1 cellular context compared by ENCODE assay signal in the genomic region with DNA sequence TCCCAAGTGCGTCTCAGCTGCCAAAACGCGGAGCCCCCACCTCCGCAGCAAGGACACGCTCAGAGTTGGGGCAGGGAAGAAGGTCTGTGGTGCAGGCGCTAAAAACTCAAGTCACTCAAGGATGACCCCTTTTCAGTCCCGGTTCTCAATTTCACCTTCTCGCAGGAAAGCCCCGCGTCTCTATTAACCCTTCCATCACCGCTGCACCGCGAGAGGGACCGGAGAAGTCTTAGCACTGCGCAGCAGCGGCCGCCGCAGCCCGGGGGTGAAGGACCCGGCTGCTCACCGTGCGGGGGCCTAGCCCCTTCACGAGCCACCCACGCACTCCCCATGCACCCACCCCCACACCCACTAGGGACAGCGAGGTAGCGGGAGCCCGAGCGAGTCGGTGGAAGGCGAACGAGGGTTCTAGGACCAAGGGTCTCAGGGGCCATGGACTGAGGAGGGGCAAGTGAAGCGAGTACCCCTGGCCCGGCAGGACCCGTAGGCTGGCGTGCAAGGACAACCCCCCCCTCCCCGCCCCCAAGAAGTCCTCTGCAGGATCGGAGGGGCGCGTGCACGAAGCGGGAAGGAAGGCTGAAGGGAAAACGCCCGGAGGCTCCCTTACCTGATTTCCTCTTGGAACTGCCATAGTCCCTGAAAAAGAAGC.
A peak's percentile ranks its signal among the peaks of the same experiment; 100 is the strongest.
TF ChIP-seq lines count a peak whose summit lies in the region.

No MANE protein-coding gene starts in this region.

TF ChIP-seq in GM12878, 131 proteins besides CTCF, POLR2A, EP300 and RAD21 (continued from another document and continues in another):
- TF ChIP-seq SIX5 (IDR thresholded peaks at IDR 0.05; ENCODE audit: low read depth, low read length, severe bottlenecking) (no peak), ZZZ3 (IDR thresholded peaks at IDR 0.05; ENCODE audit: control insufficient read depth, insufficient read length, low read depth) (no peak), PAX5 (IDR thresholded peaks at IDR 0.05; ENCODE audit: borderline replicate concordance, low read depth, low read length) (peak; percentile 95), YY1 (IDR thresholded peaks at IDR 0.05; ENCODE audit: low read depth, low read length) (0 out of 2 replicates have a peak, but pooled peaks have one; percentile 21), NFIC (IDR thresholded peaks at IDR 0.05; ENCODE audit: low read depth, low read length) (no peak), NKRF (conservative IDR thresholded peaks at IDR 0.05) (0 out of 2 replicates have a peak, but pooled peaks have one; percentile 51), SMARCA5 (IDR thresholded peaks at IDR 0.05) (no peak), SUZ12 (IDR thresholded peaks at IDR 0.05; ENCODE audit: unreplicated experiment) (no peak), CBFB (IDR thresholded peaks at IDR 0.05; ENCODE audit: low read depth) (no peak; the same call in 1 of the 2 replicates), RELA (IDR thresholded peaks at IDR 0.05; ENCODE audit: borderline replicate concordance, partially characterized antibody) (peak; percentile 64), ATF3 (IDR thresholded peaks at IDR 0.05; ENCODE audit: borderline replicate concordance, extremely low read depth, low read depth, low read length) (no peak), POLR2AphosphoS2 (IDR thresholded peaks at IDR 0.05; ENCODE audit: low read depth, low read length) (no peak), SREBF1 (IDR thresholded peaks at IDR 0.05; ENCODE audit: low read length) (no peak), CBX3 (IDR thresholded peaks at IDR 0.05; ENCODE audit: borderline replicate concordance, low read depth) (no peak), EED (IDR thresholded peaks at IDR 0.05; ENCODE audit: low read depth) (peak; percentile 41; the same call in 1 of the 2 replicates), IKZF1 (conservative IDR thresholded peaks at IDR 0.05) (peak; percentile 83), CBX5 (IDR thresholded peaks at IDR 0.05; ENCODE audit: low read depth) (no peak), CUX1 (IDR thresholded peaks at IDR 0.05; ENCODE audit: insufficient replicate concordance, low read depth, low read length) (no peak), SREBF2 (IDR thresholded peaks at IDR 0.05; ENCODE audit: low read length) (no peak), MTA3 (IDR thresholded peaks at IDR 0.05; ENCODE audit: borderline replicate concordance, low read length) (no peak; the same call in 1 of the 2 replicates), NRF1 (conservative IDR thresholded peaks at IDR 0.05; ENCODE audit: low read depth, low read length) (no peak), NFXL1 (IDR thresholded peaks at IDR 0.05; ENCODE audit: borderline replicate concordance) (no peak), CHD2 (IDR thresholded peaks at IDR 0.05; ENCODE audit: borderline replicate concordance, low read depth, low read length) (0 out of 2 replicates have a peak, but pooled peaks have one; percentile 6), NFYA (IDR thresholded peaks at IDR 0.05; ENCODE audit: borderline replicate concordance, low read depth, low read length) (no peak), SMAD1 (IDR thresholded peaks at IDR 0.05; ENCODE audit: low read depth, partially characterized antibody) (no peak), IRF4 (IDR thresholded peaks at IDR 0.05; ENCODE audit: low read depth, low read length) (peak; percentile 36; the same call in 1 of the 2 replicates), FOS (IDR thresholded peaks at IDR 0.05; ENCODE audit: borderline replicate concordance, extremely low read depth, insufficient read length) (no peak), ZNF24 (IDR thresholded peaks at IDR 0.05) (no peak), TCF3 (IDR thresholded peaks at IDR 0.05; ENCODE audit: borderline replicate concordance, insufficient read depth, low read depth, low read length) (no peak), MTA2 (IDR thresholded peaks at IDR 0.05; ENCODE audit: low read depth) (peak; percentile 78), CHD4 (IDR thresholded peaks at IDR 0.05) (no peak), RBBP5 (conservative IDR thresholded peaks at IDR 0.05) (no peak), ETV6 (conservative IDR thresholded peaks at IDR 0.05 in 1 of 2, IDR thresholded peaks at IDR 0.05 in 1 of 2; ENCODE audit: borderline replicate concordance in 1 of 2, low read depth in 1 of 2) (no peak), SP1 (IDR thresholded peaks at IDR 0.05; ENCODE audit: low read depth, low read length) (peak; percentile 19), ZBED1 (IDR thresholded peaks at IDR 0.05; ENCODE audit: borderline replicate concordance) (no peak)
- TF ChIP-seq, protein P1, sequence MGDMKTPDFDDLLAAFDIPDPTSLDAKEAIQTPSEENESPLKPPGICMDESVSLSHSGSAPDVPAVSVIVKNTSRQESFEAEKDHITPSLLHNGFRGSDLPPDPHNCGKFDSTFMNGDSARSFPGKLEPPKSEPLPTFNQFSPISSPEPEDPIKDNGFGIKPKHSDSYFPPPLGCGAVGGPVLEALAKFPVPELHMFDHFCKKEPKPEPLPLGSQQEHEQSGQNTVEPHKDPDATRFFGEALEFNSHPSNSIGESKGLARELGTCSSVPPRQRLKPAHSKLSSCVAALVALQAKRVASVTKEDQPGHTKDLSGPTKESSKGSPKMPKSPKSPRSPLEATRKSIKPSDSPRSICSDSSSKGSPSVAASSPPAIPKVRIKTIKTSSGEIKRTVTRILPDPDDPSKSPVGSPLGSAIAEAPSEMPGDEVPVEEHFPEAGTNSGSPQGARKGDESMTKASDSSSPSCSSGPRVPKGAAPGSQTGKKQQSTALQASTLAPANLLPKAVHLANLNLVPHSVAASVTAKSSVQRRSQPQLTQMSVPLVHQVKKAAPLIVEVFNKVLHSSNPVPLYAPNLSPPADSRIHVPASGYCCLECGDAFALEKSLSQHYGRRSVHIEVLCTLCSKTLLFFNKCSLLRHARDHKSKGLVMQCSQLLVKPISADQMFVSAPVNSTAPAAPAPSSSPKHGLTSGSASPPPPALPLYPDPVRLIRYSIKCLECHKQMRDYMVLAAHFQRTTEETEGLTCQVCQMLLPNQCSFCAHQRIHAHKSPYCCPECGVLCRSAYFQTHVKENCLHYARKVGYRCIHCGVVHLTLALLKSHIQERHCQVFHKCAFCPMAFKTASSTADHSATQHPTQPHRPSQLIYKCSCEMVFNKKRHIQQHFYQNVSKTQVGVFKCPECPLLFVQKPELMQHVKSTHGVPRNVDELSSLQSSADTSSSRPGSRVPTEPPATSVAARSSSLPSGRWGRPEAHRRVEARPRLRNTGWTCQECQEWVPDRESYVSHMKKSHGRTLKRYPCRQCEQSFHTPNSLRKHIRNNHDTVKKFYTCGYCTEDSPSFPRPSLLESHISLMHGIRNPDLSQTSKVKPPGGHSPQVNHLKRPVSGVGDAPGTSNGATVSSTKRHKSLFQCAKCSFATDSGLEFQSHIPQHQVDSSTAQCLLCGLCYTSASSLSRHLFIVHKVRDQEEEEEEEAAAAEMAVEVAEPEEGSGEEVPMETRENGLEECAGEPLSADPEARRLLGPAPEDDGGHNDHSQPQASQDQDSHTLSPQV (IDR thresholded peaks at IDR 0.05) = no peak
- TF ChIP-seq, protein P2, sequence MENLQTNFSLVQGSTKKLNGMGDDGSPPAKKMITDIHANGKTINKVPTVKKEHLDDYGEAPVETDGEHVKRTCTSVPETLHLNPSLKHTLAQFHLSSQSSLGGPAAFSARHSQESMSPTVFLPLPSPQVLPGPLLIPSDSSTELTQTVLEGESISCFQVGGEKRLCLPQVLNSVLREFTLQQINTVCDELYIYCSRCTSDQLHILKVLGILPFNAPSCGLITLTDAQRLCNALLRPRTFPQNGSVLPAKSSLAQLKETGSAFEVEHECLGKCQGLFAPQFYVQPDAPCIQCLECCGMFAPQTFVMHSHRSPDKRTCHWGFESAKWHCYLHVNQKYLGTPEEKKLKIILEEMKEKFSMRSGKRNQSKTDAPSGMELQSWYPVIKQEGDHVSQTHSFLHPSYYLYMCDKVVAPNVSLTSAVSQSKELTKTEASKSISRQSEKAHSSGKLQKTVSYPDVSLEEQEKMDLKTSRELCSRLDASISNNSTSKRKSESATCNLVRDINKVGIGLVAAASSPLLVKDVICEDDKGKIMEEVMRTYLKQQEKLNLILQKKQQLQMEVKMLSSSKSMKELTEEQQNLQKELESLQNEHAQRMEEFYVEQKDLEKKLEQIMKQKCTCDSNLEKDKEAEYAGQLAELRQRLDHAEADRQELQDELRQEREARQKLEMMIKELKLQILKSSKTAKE (IDR thresholded peaks at IDR 0.05; ENCODE audit: low read depth, poor library complexity, severe bottlenecking) = no peak
- TF ChIP-seq, protein P3, sequence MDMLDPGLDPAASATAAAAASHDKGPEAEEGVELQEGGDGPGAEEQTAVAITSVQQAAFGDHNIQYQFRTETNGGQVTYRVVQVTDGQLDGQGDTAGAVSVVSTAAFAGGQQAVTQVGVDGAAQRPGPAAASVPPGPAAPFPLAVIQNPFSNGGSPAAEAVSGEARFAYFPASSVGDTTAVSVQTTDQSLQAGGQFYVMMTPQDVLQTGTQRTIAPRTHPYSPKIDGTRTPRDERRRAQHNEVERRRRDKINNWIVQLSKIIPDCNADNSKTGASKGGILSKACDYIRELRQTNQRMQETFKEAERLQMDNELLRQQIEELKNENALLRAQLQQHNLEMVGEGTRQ (IDR thresholded peaks at IDR 0.05; ENCODE audit: borderline replicate concordance, low read depth, low read length) = no peak
- TF ChIP-seq, protein P4, sequence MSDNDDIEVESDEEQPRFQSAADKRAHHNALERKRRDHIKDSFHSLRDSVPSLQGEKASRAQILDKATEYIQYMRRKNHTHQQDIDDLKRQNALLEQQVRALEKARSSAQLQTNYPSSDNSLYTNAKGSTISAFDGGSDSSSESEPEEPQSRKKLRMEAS (IDR thresholded peaks at IDR 0.05; ENCODE audit: low read depth, low read length) = no peak
